22 cellular contexts compared by ENCODE assay signal in the genomic region with DNA sequence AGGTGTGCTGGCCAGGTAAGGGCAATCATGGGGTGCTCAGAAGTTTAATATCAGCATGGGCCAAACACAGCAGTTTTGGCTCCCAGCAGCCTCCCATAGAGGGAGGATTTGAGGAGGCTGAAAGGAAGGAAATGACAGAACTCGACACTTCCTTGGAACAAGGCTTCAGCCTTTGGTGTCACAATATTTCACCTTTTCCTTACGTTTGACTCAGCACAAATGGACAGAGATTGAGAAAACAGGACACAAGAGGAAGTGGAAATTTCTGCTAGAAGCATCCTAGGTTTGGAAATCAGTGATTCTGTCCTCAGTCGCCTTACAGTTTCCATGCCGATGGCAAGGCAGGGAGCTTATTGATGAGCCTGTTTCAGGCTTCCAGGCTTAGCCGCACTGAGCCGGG.
"Had no signal": no experiment of that assay in that cellular context is flagged by ENCODE, and none has a peak within 500 bp of the region (broad histone marks: within the 10 kb centered on the region; RNA-seq: fewer than 3 reads in every experiment).

No MANE protein-coding gene starts in this region.

- H3K36me3 ChIP-seq: left lung, neutrophil, pancreas, tibial nerve had no signal

- H3K27me3 Mint-ChIP-seq: activated CD4-positive, alpha-beta memory T cell treated with anti-CD3 and anti-CD28 coated beads for 36 hours had no signal

- ATAC-seq: left lung; natural killer cell treated with Interleukin-12 subunit alpha and Interleukin-12 subunit beta and Interleukin-15 and Interleukin-18, amount 100 ng/mL, for 72 hours had no signal

- H3K36me3 Mint-ChIP-seq: activated CD4-positive, alpha-beta memory T cell treated with anti-CD3 and anti-CD28 coated beads for 36 hours; activated naive CD8-positive, alpha-beta T cell treated with anti-CD3 and anti-CD28 coated beads for 36 hours; natural killer cell treated with Interleukin-12 subunit alpha and Interleukin-12 subunit beta and Interleukin-15 and Interleukin-18, amount 100 ng/mL, for 72 hours had no signal

- H3K4me3 ChIP-seq: dorsolateral prefrontal cortex, left lung, pancreas, tibial nerve had no signal

- H3K9me3 ChIP-seq: left lung, neutrophil, pancreas, SK-N-SH, tibial nerve had no signal

- H3K27ac ChIP-seq: dorsolateral prefrontal cortex, epithelial cell of prostate, neutrophil, pancreas, tibial nerve had no signal

- H3K4me1 ChIP-seq: pancreas, tibial nerve had no signal

- H3K9me3 Mint-ChIP-seq: activated B cell treated with CpG ODN at 0.5 μM for 24 hours; activated CD4-positive, alpha-beta memory T cell treated with anti-CD3 and anti-CD28 coated beads for 36 hours; activated naive CD8-positive, alpha-beta T cell treated with anti-CD3 and anti-CD28 coated beads for 36 hours; activated T-helper 1 cell treated with anti-CD3 and anti-CD28 coated beads, Interleukin-12 subunit alpha, Interleukin-12 subunit beta, Interleukin-2, Interleukin-4 antibody, amounts not matched to agents 30 ng/mL and 10 ng/mL and 1 ng/mL, durations not matched to agents 14 hours and 24 hours and 36 hours; natural killer cell treated with Interleukin-12 subunit alpha and Interleukin-12 subunit beta and Interleukin-15 and Interleukin-18, amount 100 ng/mL, for 72 hours; stimulated activated naive CD8-positive, alpha-beta T cell treated with anti-CD3 and anti-CD28 coated beads, Interleukin-15, Interleukin-2, amounts not matched to agents 100 ng/mL and 50 ng/mL, for 24 hours; T-helper 2 cell treated with Interferon-gamma antibody and Interleukin-4, amounts not matched to agents 5 μg/mL and 100 μg/mL, for 36 hours had no signal

- H3K27me3 ChIP-seq: pancreas, tibial nerve had no signal

- DNase-seq: activated B cell treated with CpG ODN at 0.5 μM for 24 hours; activated CD4-positive, alpha-beta memory T cell treated with anti-CD3 and anti-CD28 coated beads for 36 hours; activated CD4-positive, alpha-beta T cell treated with anti-CD3 and anti-CD28 coated beads for 4 hours; activated gamma-delta T cell treated with Interleukin-2 at 50 U/mL for 16 hours; activated naive CD8-positive, alpha-beta T cell treated with anti-CD3 and anti-CD28 coated beads for 36 hours; activated T-cell treated with anti-CD3 and anti-CD28 coated beads for 4 hours; amniotic stem cell; caudate nucleus; dorsolateral prefrontal cortex; foreskin fibroblast; left lung; pancreas; stimulated activated CD4-positive, alpha-beta T cell treated with anti-CD3 and anti-CD28 coated beads, Interleukin-2, amount 100 ng/mL, for 48 hours had no signal

- H3K27ac Mint-ChIP-seq: activated B cell treated with CpG ODN at 0.5 μM for 24 hours; activated CD4-positive, alpha-beta memory T cell treated with anti-CD3 and anti-CD28 coated beads for 36 hours; activated naive CD8-positive, alpha-beta T cell treated with anti-CD3 and anti-CD28 coated beads for 36 hours; activated T-helper 1 cell treated with anti-CD3 and anti-CD28 coated beads, Interleukin-12 subunit alpha, Interleukin-12 subunit beta, Interleukin-2, Interleukin-4 antibody, amounts not matched to agents 30 ng/mL and 10 ng/mL and 1 ng/mL, durations not matched to agents 14 hours and 24 hours and 36 hours; natural killer cell treated with Interleukin-12 subunit alpha and Interleukin-12 subunit beta and Interleukin-15 and Interleukin-18, amount 100 ng/mL, for 72 hours; stimulated activated naive CD8-positive, alpha-beta T cell treated with anti-CD3 and anti-CD28 coated beads, Interleukin-15, Interleukin-2, amounts not matched to agents 100 ng/mL and 50 ng/mL, for 24 hours; T-helper 2 cell treated with Interferon-gamma antibody and Interleukin-4, amounts not matched to agents 5 μg/mL and 100 μg/mL, for 36 hours had no signal

- H3K4me3 Mint-ChIP-seq: activated B cell treated with CpG ODN at 0.5 μM for 24 hours; activated CD4-positive, alpha-beta memory T cell treated with anti-CD3 and anti-CD28 coated beads for 36 hours; activated naive CD8-positive, alpha-beta T cell treated with anti-CD3 and anti-CD28 coated beads for 36 hours; activated T-helper 1 cell treated with anti-CD3 and anti-CD28 coated beads, Interleukin-12 subunit alpha, Interleukin-12 subunit beta, Interleukin-2, Interleukin-4 antibody, amounts not matched to agents 30 ng/mL and 10 ng/mL and 1 ng/mL, durations not matched to agents 14 hours and 24 hours and 36 hours; natural killer cell treated with Interleukin-12 subunit alpha and Interleukin-12 subunit beta and Interleukin-15 and Interleukin-18, amount 100 ng/mL, for 72 hours; stimulated activated naive CD8-positive, alpha-beta T cell treated with anti-CD3 and anti-CD28 coated beads, Interleukin-15, Interleukin-2, amounts not matched to agents 100 ng/mL and 50 ng/mL, for 24 hours; T-helper 2 cell treated with Interferon-gamma antibody and Interleukin-4, amounts not matched to agents 5 μg/mL and 100 μg/mL, for 36 hours had no signal

- FAIRE-seq: keratinocyte, pancreas had no signal
